ENCODE assay signal across 8 cellular contexts in the genomic region with DNA sequence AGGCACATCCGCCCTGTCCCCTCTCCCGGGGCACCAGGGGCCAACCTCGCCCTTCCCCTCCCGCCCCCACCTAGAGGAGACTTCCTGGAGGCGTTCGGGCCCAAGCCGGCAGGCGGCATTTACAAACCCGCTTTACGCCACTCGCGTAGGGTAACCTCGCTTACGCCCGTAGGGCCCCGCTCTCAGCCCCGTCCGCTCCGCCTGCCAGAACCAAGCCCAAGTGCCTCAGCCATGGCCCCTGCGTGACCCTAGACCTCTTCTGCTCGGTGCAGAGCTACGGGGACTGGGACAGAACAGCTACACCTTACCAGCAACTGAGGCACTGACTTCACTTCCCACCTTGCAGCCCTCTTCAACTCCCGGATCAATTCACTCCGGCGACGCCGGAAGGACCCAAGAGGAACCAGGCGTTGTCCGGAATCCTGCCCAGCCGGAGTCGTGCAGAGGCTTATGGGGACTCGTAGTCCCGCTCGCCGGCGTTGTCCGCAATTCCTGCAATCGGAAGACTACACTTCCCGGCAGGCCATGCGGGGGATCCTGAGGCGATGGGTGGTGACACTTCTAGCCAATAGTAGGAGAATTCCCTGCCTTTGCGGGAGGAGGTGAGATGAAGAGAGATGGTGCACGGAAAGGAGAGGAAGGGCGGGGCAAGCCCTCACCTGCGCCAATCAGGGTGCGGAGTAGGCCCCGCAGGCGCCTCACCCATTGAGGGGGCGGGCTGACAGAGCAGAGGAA. TPM values are rescaled to one million over a fixed set of nuclear protein-coding genes. Genes with fewer than 3 reads are reported as not detected.
A peak's percentile ranks its signal among the peaks of the same experiment; 100 is the strongest.
DNase-seq lines count a peak whose midpoint lies in the region; ATAC-seq and TF ChIP-seq lines count a peak whose summit lies in the region.

A gene (minus strand): TSS at position 395 of the 735 bp plus-strand sequence. CDS start 14,735 bp downstream, outside the sequence.

- peak within 1 kb of the TSS; percentile 83 for H3K9ac ChIP-seq in PC-3 (ENCODE audit: low read length)

- H3K36me3 ChIP-seq in PC-3 (ENCODE audit: low read depth, low read length): no peaks in the 10 kb centered on the region
- no peaks in the 10 kb centered on the region for H3K36me3 ChIP-seq in mucosa of descending colon (ENCODE audit: low read depth)

- H3K9me3 ChIP-seq in PC-3 (ENCODE audit: low read length) (no peaks in the 10 kb centered on the region), mucosa of descending colon (no peaks in the 10 kb centered on the region)

- H3K27ac ChIP-seq in PC-3 (ENCODE audit: low read length): peak within 1 kb of the TSS; percentile 78

- H3F3A ChIP-seq in PC-3 (ENCODE audit: low read length, unreplicated experiment): no peaks in the 10 kb centered on the region

- no TSS peak for BruUV-seq in PC-3 (replicated peaks; lab: Mats Ljungman, UMichigan)

- intact Hi-C loops in PC-3 (cut with micrococcal nuclease) (loop anchor here (1.0 to 10.0 kb wide), 3 partner anchors 76 to 360 kb away; a partner anchor contains a TSS), mucosa of descending colon (cut with DNase I, micrococcal nuclease) (no loop called here)

- no peaks in the 10 kb centered on the region for H3K9me2 ChIP-seq in PC-3 (replicated peaks; ENCODE audit: low read length)

- POLR2A ChIA-PET in PC-3 (lab: Charles Lee; ENCODE audit: unreplicated experiment): no interaction called here

- CTCF ChIA-PET in PC-3 (lab: Charles Lee): no interaction called here

- no peaks in the 10 kb centered on the region for H3K27me3 ChIP-seq in PC-3 (ENCODE audit: low read length)

- no peak for TF ChIP-seq CTCF in PC-3 (conservative IDR thresholded peaks at IDR 0.05; ENCODE audit: low read depth, low read length)
- TF ChIP-seq CTCF in epithelial cell of proximal tubule (conservative IDR thresholded peaks at IDR 0.05; ENCODE audit: low read depth, low read length): no peak
- TF ChIP-seq CTCF in mucosa of descending colon (IDR thresholded peaks at IDR 0.05): peak; percentile 18

- H2AFZ ChIP-seq in PC-3 (ENCODE audit: low read length): peak within 1 kb of the TSS; percentile 99

- H3K4me3 ChIP-seq in Jurkat, Clone E6-1 (ENCODE audit: low read length): peak within 1 kb of the TSS; percentile 93
- H3K4me3 ChIP-seq in PC-3 (ENCODE audit: low read length) (peak within 1 kb of the TSS; percentile 87), epithelial cell of proximal tubule (ENCODE audit: low read depth, low read length) (peak within 1 kb of the TSS; percentile 92), mucosa of descending colon (peak within 1 kb of the TSS; percentile 52)

- peaks cover 35% of the 10 kb centered on the region for H4K20me1 ChIP-seq in PC-3 (ENCODE audit: low read length)

- peak within 1 kb of the TSS; percentile 89 for H3K4me2 ChIP-seq in PC-3 (ENCODE audit: low read length)

- DNase-seq in DMS53 treated with DMSO at 0.1 percent for 48 hours (lab: John Stamatoyannopoulos, UW; ENCODE audit: unreplicated experiment): peak; percentile 95
- DNase-seq in Jurkat, Clone E6-1 (ENCODE audit: low read depth, low spot score): peak; percentile 99
- peak; percentile 99 for DNase-seq in PC-3
- DNase-seq in activated T-cell treated with anti-CD3 and anti-CD28 coated beads for 48 hours (ENCODE audit: low read depth): peak; percentile 90
- peak; percentile 93 for DNase-seq in epithelial cell of proximal tubule (ENCODE audit: low read depth)
- peak; percentile 98 to 99 (median 99) for DNase-seq in mucosa of descending colon
- DNase-seq in stimulated activated CD8-positive, alpha-beta memory T cell treated with anti-CD3 and anti-CD28 coated beads, Interleukin-4, amount 100 ng/mL, for 24 hours (ENCODE audit: low read depth): peak; percentile 93

- peaks cover 49% of the 10 kb centered on the region for H3K79me2 ChIP-seq in PC-3 (ENCODE audit: low read length)

- H3K4me1 ChIP-seq in PC-3 (ENCODE audit: insufficient read depth, low read length) (peaks cover 31% of the 10 kb centered on the region), mucosa of descending colon (ENCODE audit: low read depth) (peaks cover 15% of the 10 kb centered on the region)

- ATAC-seq in GM21717 (IDR thresholded peaks at IDR 0.05; ENCODE audit: unreplicated experiment) (peak; percentile 93), PC-3 (peak; percentile 86), mucosa of descending colon (peak; percentile 92)

RNA-seq across cellular contexts. Expression of the gene that starts here (rescaled TPM):
- 67.6 TPM for polyA plus RNA-seq in Jurkat, Clone E6-1 (2012; ENCODE audit: insufficient read depth, insufficient read length)
- total RNA-seq in PC-3 (2014; rRNA removed): 80.5 and 105 TPM in 2 replicates
- 79.7 and 89.8 TPM in 2 replicates for total RNA-seq in epithelial cell of proximal tubule
- 10 to 100 TPM; 59.0 to 90.0 (median 79.7) TPM for total RNA-seq in mucosa of descending colon

Comparison
In these comparisons a context has a peak if more than half of its experiments do, and no peak if none do; other contexts are left out.
1. Peak in every context shown above with its lines: DNase-seq, ATAC-seq, H3K4me3 ChIP-seq and H3K27ac ChIP-seq.